ENCODE assay signal across 8 cellular contexts in the genomic region with DNA sequence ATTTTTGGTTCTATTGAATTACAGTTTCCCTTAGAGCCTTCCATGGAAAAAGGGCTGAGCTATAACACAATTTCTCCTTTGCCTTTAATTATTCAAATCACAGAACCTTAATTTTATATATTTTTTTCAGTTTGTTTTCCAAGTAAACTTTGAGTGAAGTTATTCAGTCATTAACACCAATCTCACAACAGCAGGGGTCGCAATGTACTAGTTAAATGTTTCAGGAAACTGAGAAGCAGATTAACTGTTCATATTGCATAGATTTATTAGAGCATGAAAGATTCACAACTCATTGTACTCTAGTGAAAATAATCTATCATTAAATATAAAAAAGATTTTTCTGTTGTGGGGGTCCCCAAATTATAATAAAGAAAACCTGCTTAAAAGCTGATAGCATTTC.
DNase-seq lines count a peak whose midpoint lies in the region; ATAC-seq and TF ChIP-seq lines count a peak whose summit lies in the region.

No MANE protein-coding gene starts in this region.

- H3K27ac ChIP-seq in right atrium auricular region, result no peak overlapping the region

- no peaks in the 10 kb centered on the region for H3K27me3 ChIP-seq in BJ (ENCODE audit: control insufficient read depth, insufficient read depth, low read length)
- no peaks in the 10 kb centered on the region for H3K27me3 ChIP-seq in HAP-1 (ENCODE audit: low read depth)
- no peaks in the 10 kb centered on the region for H3K27me3 ChIP-seq in right atrium auricular region

- peaks cover 2% of the 10 kb centered on the region; the same call in 1 of the 2 replicates for H3K9me3 ChIP-seq in HAP-1
- H3K9me3 ChIP-seq in right atrium auricular region, result no peaks in the 10 kb centered on the region

- CTCF ChIA-PET in BJ (lab: Yijun Ruan, JAX), result interaction anchor here (0.6 to 1.9 kb wide), 3 partner anchors 64 to 754 kb away, joined by 4 to 7 read pairs (median 5); partner anchors contain the start of gene KIFAP3

- H3K4me3 ChIP-seq in BJ (ENCODE audit: low read depth, low read length), result no peak overlapping the region
- no peak overlapping the region for H3K4me3 ChIP-seq in HAP-1
- H3K4me3 ChIP-seq in right atrium auricular region, result no peak overlapping the region

- POLR2A ChIA-PET in BJ (lab: Charles Lee), result no interaction called here

- TF ChIP-seq CTCF in BJ (IDR thresholded peaks at IDR 0.05; ENCODE audit: insufficient read depth, low read depth, low read length) (peak; percentile 53), right atrium auricular region (IDR thresholded peaks at IDR 0.05) (peak; percentile 9 to 59)

- DNase-seq in BJ (ENCODE audit: low read depth) (peak; percentile 9), HAP-1 (ENCODE audit: low spot score in 2 of 2) (peak; percentile 45 to 63), SK-MEL-5 (ENCODE audit: low read depth, low spot score) (peak; percentile 77), right atrium auricular region (ENCODE audit: low spot score) (no peak), HK-2 (ENCODE audit: unreplicated experiment) (no peak), DMS79 treated with DMSO at 0.1 percent for 48 hours (lab: John Stamatoyannopoulos, UW) (no peak)

- no peaks in the 10 kb centered on the region for H3K36me3 ChIP-seq in BJ (ENCODE audit: control insufficient read depth, insufficient read depth, low read length)
- H3K36me3 ChIP-seq in HAP-1 (replicated peaks), result peaks cover 1% of the 10 kb centered on the region; the same call in 1 of the 2 replicates
- peaks cover 5% of the 10 kb centered on the region for H3K36me3 ChIP-seq in right atrium auricular region

- no peak for ATAC-seq in HG02970 (IDR thresholded peaks at IDR 0.05; ENCODE audit: low FRiP score, unreplicated experiment)
- no peak for ATAC-seq in activated CD4-positive, CD25-positive, alpha-beta regulatory T cell treated with anti-CD3 and anti-CD28 coated beads, Interleukin-2, amount 50 U/mL, for 24 hours

- H3K4me1 ChIP-seq in HAP-1 (no peaks in the 10 kb centered on the region), right atrium auricular region (no peaks in the 10 kb centered on the region)

- in situ Hi-C loops in HAP-1 (cut with MboI; ENCODE audit: low sequenced_read_pairs) (no loop called here), SK-MEL-5 (cut with HindIII; ENCODE audit: low pct_unique_long_range_greater_than_20kb, low sequenced_read_pairs) (no loop called here)

Comparison
In these comparisons a context has a peak if more than half of its experiments do, and no peak if none do; other contexts are left out.
1. DNase-seq: peak in BJ (single experiment), HAP-1 (2 of 2) and SK-MEL-5 (single experiment); none in right atrium auricular region (single experiment), HK-2 (single experiment) and DMS79 treated with DMSO at 0.1 percent for 48 hours (single experiment).